In genomic region chr6:56746767-56747504, GRCh38 we compare ENCODE assay signal across 14 cellular contexts.
DNase-seq lines count a peak whose midpoint lies in the region; ATAC-seq and TF ChIP-seq lines count a peak whose summit lies in the region.
"Had no signal": no experiment of that assay in that cellular context is flagged by ENCODE, and none has a peak within 500 bp of the region (broad histone marks: within the 10 kb centered on the region; RNA-seq: fewer than 3 reads in every experiment).

No MANE protein-coding gene starts in this region.

- no peak for TF ChIP-seq CTCF in foreskin keratinocyte (conservative IDR thresholded peaks at IDR 0.05)

- H3K36me3 ChIP-seq in skeletal muscle satellite cell (ENCODE audit: insufficient read depth, low read length) = no peaks in the 10 kb centered on the region
- H3K36me3 ChIP-seq: brain microvascular endothelial cell had no signal

- no peak for TF ChIP-seq POLR2A in GM18505 (IDR thresholded peaks at IDR 0.05; ENCODE audit: borderline replicate concordance, extremely low read depth, insufficient read depth, insufficient read length)

- peak overlapping the region; percentile 64 for H3K27ac ChIP-seq in foreskin keratinocyte
- H3K27ac ChIP-seq: brain microvascular endothelial cell had no signal

- peak; percentile 12 for DNase-seq in NCI-H146 (lab: John Stamatoyannopoulos, UW)
- no peak for DNase-seq in NCI-H146 treated with DMSO at 0.1 percent for 48 hours (lab: John Stamatoyannopoulos, UW; ENCODE audit: unreplicated experiment)
- DNase-seq in NCI-H510A (lab: John Stamatoyannopoulos, UW) = peak; percentile 35
- peak in 1 of 2 donors; percentile 55 for DNase-seq in foreskin keratinocyte
- no peak for DNase-seq in SKM-1 treated with dmso at 0.1 percent for 144 hours (lab: John Stamatoyannopoulos, UW; ENCODE audit: unreplicated experiment)
- DNase-seq in DMS53 (lab: John Stamatoyannopoulos, UW) = no peak
- DNase-seq: activated CD4-positive, alpha-beta T cell treated with anti-CD3 and anti-CD28 coated beads, Interleukin-2, amount 50 U/mL, for 4 hours; brain microvascular endothelial cell; CD8-positive, alpha-beta memory T cell; left ventricle myocardium superior; NCI-H446 treated with DMSO at 0.1 percent for 48 hours; T1000 had no signal

- H3K4me1 ChIP-seq in foreskin keratinocyte (peaks cover 70% of the 10 kb centered on the region), skeletal muscle satellite cell (ENCODE audit: control insufficient read depth, insufficient read depth, low read length) (peaks cover 66% of the 10 kb centered on the region)

- no peaks in the 10 kb centered on the region for H3K9me3 ChIP-seq in skeletal muscle satellite cell (replicated peaks; ENCODE audit: low read length)

- H3K9ac ChIP-seq in skeletal muscle satellite cell (ENCODE audit: low read depth, low read length) = no peak overlapping the region

- ATAC-seq in foreskin keratinocyte (peak; percentile 36), GM18505 (IDR thresholded peaks at IDR 0.05; ENCODE audit: unreplicated experiment) (no peak)
- ATAC-seq: left ventricle myocardium superior had no signal

- peak overlapping the region; percentile 6 for H3K4me2 ChIP-seq in skeletal muscle satellite cell (ENCODE audit: low read length)

- H3K27me3 ChIP-seq in foreskin keratinocyte = no peaks in the 10 kb centered on the region
- H3K27me3 ChIP-seq in skeletal muscle satellite cell (ENCODE audit: control insufficient read depth, insufficient read depth, low read length) = no peaks in the 10 kb centered on the region
- H3K27me3 ChIP-seq: brain microvascular endothelial cell had no signal

- H3K4me3 ChIP-seq in skeletal muscle satellite cell (ENCODE audit: low read length) = no peak overlapping the region

Comparison
In these comparisons a context has a peak if more than half of its experiments do, and no peak if none do; other contexts are left out.
1. DNase-seq: peak in NCI-H146 (single experiment) and NCI-H510A (single experiment); none in NCI-H146 treated with DMSO at 0.1 percent for 48 hours (single experiment), SKM-1 treated with dmso at 0.1 percent for 144 hours (single experiment) and DMS53 (single experiment).